1 cellular context compared by ENCODE assay signal in the genomic region with DNA sequence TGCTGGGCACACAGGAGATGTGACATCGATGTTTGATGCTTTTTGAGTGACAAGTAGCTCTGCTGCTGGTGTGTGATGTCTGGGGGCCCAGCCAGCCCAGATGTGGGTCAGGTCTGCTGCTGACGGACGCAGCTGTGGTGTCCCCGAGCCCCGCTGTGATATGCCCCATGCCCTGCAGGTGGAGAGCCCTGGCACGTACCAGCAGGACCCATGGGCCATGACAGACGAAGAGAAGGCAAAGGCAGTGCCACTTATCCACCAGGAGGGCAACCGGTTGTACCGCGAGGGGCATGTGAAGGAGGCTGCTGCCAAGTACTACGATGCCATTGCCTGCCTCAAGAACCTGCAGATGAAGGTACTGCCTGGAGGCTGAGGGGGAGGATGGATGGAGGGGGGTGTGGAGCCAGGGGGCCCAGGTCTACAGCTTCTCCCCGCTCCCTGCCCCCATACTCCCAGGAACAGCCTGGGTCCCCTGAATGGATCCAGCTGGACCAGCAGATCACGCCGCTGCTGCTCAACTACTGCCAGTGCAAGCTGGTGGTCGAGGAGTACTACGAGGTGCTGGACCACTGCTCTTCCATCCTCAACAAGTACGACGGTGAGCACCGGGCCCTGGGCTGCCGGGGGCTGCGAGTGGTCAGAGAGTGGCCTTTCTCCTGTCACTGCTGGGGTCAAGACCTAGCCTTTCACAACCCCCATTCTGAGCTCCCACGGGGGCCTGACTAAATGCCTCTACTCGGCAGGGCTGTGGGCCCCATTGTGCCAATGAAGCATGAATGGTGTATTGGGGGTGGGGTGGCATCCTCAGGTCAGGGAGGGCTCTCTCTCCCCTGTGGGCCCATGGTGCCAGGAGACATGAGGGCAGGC.
TF ChIP-seq lines count a peak whose summit lies in the region.

No MANE protein-coding gene starts in this region.

TF ChIP-seq in HEK293T, 16 proteins besides CTCF, POLR2A, EP300 and RAD21:
- TF ChIP-seq L3MBTL2 (conservative IDR thresholded peaks at IDR 0.05) = no peak
- TF ChIP-seq CTBP1 (IDR thresholded peaks at IDR 0.05; ENCODE audit: borderline replicate concordance) = no peak
